Comparison of ENCODE assay signal across 13 cellular contexts in genomic region chr1:156845055-156845952, GRCh38. TPM values are rescaled to one million over a fixed set of nuclear protein-coding genes. Genes with fewer than 3 reads are reported as not detected.
DNase-seq lines count a peak whose midpoint lies in the region; ATAC-seq and TF ChIP-seq lines count a peak whose summit lies in the region.
"Had no signal": no experiment of that assay in that cellular context is flagged by ENCODE, and none has a peak within 500 bp of the region (broad histone marks: within the 10 kb centered on the region; RNA-seq: fewer than 3 reads in every experiment).

No MANE protein-coding gene starts in this region.

- peak overlapping the region; percentile 28 for H3K4me3 Mint-ChIP-seq in activated CD4-positive, alpha-beta T cell treated with anti-CD3 and anti-CD28 coated beads, Interleukin-2, amount 10 ng/mL, durations not matched to agents 7 days and 5 days

- H3K4me1 ChIP-seq in neuronal stem cell (ENCODE audit: control insufficient read depth in 2 of 2, insufficient read depth in 1 of 2, low read depth in 1 of 2, low read length in 2 of 2) (peaks cover 0 to 7% of the 10 kb centered on the region in 2 donors), Karpas-422 (ENCODE audit: low read length) (no peaks in the 10 kb centered on the region)

- H2AFZ ChIP-seq in neuronal stem cell (ENCODE audit: low read length) (no peak overlapping the region), Karpas-422 (ENCODE audit: low read length) (no peak overlapping the region)

- H2BK120ac ChIP-seq in neuronal stem cell (ENCODE audit: low read depth, low read length) = no peak overlapping the region

- CTCF ChIA-PET in activated CD4-positive, alpha-beta T cell treated with anti-CD3 and anti-CD28 coated beads, Interleukin-2, amount 10 ng/mL, durations not matched to agents 7 days and 5 days (lab: Charles Lee) = interaction anchor here (0.6 to 7.6 kb wide), 7 partner anchors 10 to 494 kb away, joined by 3 to 69 read pairs (median 4); partner anchors contain the start of genes INSRR and NTRK1

- DNase-seq in GM20000 (ENCODE audit: low spot score) (peak; percentile 47), dermis blood vessel endothelial cell (peak; percentile 13), neuronal stem cell (ENCODE audit: low spot score) (no peak), Karpas-422 (no peak), foreskin melanocyte (no peak)
- DNase-seq in activated CD4-positive, alpha-beta T cell treated with anti-CD3 and anti-CD28 coated beads, Interleukin-2, amount 10 ng/mL, durations not matched to agents 7 days and 5 days = peak; percentile 38
- DNase-seq: left lung, MG63, PC-3, small intestine had no signal

- H2AK5ac ChIP-seq in neuronal stem cell (ENCODE audit: low read depth, low read length) = peak overlapping the region; percentile 63

- H3K4me2 ChIP-seq in neuronal stem cell (ENCODE audit: insufficient read depth, low read length, poor library complexity, severe bottlenecking) (peak overlapping the region; percentile 51), Karpas-422 (ENCODE audit: low read depth, low read length, poor library complexity, severe bottlenecking) (no peak overlapping the region)

- no peaks in the 10 kb centered on the region for H3K9me2 ChIP-seq in Karpas-422 (replicated peaks; ENCODE audit: insufficient read depth, low read length)

- no peak overlapping the region for H2BK15ac ChIP-seq in neuronal stem cell (ENCODE audit: low read length)

- H4K91ac ChIP-seq in neuronal stem cell (ENCODE audit: low read depth, low read length, poor library complexity) = no peak overlapping the region

- no peak overlapping the region for H2BK12ac ChIP-seq in neuronal stem cell (ENCODE audit: low read length)

- no peak overlapping the region for H3K14ac ChIP-seq in neuronal stem cell (ENCODE audit: low read length)

- H3K79me1 ChIP-seq in neuronal stem cell (ENCODE audit: low read depth, low read length) = no peaks in the 10 kb centered on the region

- H3K27ac ChIP-seq in neuronal stem cell (replicated peaks; ENCODE audit: low read length) (no peak overlapping the region), Karpas-422 (ENCODE audit: low read length) (no peak overlapping the region)
- H3K27ac ChIP-seq: left lung, thoracic aorta had no signal

- peak overlapping the region; percentile 59 for H3K18ac ChIP-seq in neuronal stem cell (ENCODE audit: low read length)

- H3K4me3 ChIP-seq in neuronal stem cell (ENCODE audit: low read length in 2 of 2) = no peak overlapping the region
- no peak overlapping the region for H3K4me3 ChIP-seq in Karpas-422 (ENCODE audit: low read length)
- H3K4me3 ChIP-seq: left lung, MG63, thoracic aorta had no signal

- H4K8ac ChIP-seq in neuronal stem cell (ENCODE audit: low read depth, low read length) = no peak overlapping the region

- peaks cover 2% of the 10 kb centered on the region for H3K36me3 Mint-ChIP-seq in activated CD4-positive, alpha-beta T cell treated with anti-CD3 and anti-CD28 coated beads, Interleukin-2, amount 10 ng/mL, durations not matched to agents 7 days and 5 days (ENCODE audit: low read depth)

- POLR2A ChIA-PET in activated CD4-positive, alpha-beta T cell treated with anti-CD3 and anti-CD28 coated beads, Interleukin-2, amount 10 ng/mL, durations not matched to agents 7 days and 5 days (lab: Charles Lee) = no interaction called here

- no peak overlapping the region for H3K4ac ChIP-seq in neuronal stem cell (ENCODE audit: low read length)

- no peak overlapping the region for H2BK5ac ChIP-seq in neuronal stem cell (ENCODE audit: low read length)

- no peak for TF ChIP-seq CTCF in GM20000 (IDR thresholded peaks at IDR 0.05; ENCODE audit: extremely low read depth, missing control alignments)

- peak overlapping the region; percentile 9 for H3K9ac ChIP-seq in neuronal stem cell (ENCODE audit: low read depth, low read length, poor library complexity)
- H3K9ac ChIP-seq in Karpas-422 (ENCODE audit: low read length) = no peak overlapping the region

- no CpG with 5 or more reads among the region's 69 CpGs for WGBS in neuronal stem cell (ENCODE audit: extremely low coverage in 2 of 2, insufficient read length in 2 of 2, insufficient replicate concordance in 1 of 2), 2 donors

- H3K9me3 ChIP-seq in neuronal stem cell (replicated peaks in 1 of 2; ENCODE audit: control insufficient read depth in 2 of 2, insufficient read depth in 1 of 2, low read depth in 1 of 2, low read length in 2 of 2) = peaks cover 0 to 3% of the 10 kb centered on the region in 2 donors
- H3K9me3 ChIP-seq in Karpas-422 (ENCODE audit: low read length) = no peaks in the 10 kb centered on the region
- H3K9me3 ChIP-seq: left lung, MG63, thoracic aorta had no signal

- H4K20me1 ChIP-seq in Karpas-422 (ENCODE audit: insufficient read depth, low read depth, low read length) = no peaks in the 10 kb centered on the region

- peaks cover 38 to 91% (median 77%) of the 10 kb centered on the region in 3 experiments for H3K27me3 ChIP-seq in neuronal stem cell (ENCODE audit: control insufficient read depth in 3 of 3, insufficient read depth in 3 of 3, low read depth in 1 of 3, low read length in 3 of 3)
- H3K27me3 ChIP-seq in Karpas-422 (ENCODE audit: low read length) = no peaks in the 10 kb centered on the region
- H3K27me3 ChIP-seq: MG63 had no signal

- ATAC-seq in GM21529 (IDR thresholded peaks at IDR 0.05; ENCODE audit: unreplicated experiment) (no peak), HG03378 (IDR thresholded peaks at IDR 0.05; ENCODE audit: unreplicated experiment) (no peak)
- ATAC-seq: left lung, PC-3 had no signal

- peak overlapping the region; percentile 87 for H3K23ac ChIP-seq in neuronal stem cell (ENCODE audit: low read depth, low read length, poor library complexity)

- H3K36me3 ChIP-seq in neuronal stem cell (replicated peaks in 1 of 2; ENCODE audit: control insufficient read depth in 2 of 2, insufficient read depth in 2 of 2, low read length in 2 of 2) (no peaks in the 10 kb centered on the region), Karpas-422 (ENCODE audit: insufficient read depth, low read length) (no peaks in the 10 kb centered on the region)
- H3K36me3 ChIP-seq: left lung, MG63, thoracic aorta had no signal

- no peak overlapping the region for H3K27ac Mint-ChIP-seq in activated CD4-positive, alpha-beta T cell treated with anti-CD3 and anti-CD28 coated beads, Interleukin-2, amount 10 ng/mL, durations not matched to agents 7 days and 5 days

- no peaks in the 10 kb centered on the region for H3K79me2 ChIP-seq in Karpas-422 (ENCODE audit: low read length)

- H3K9me3 Mint-ChIP-seq in activated CD4-positive, alpha-beta T cell treated with anti-CD3 and anti-CD28 coated beads, Interleukin-2, amount 10 ng/mL, durations not matched to agents 7 days and 5 days = no peaks in the 10 kb centered on the region

- H3K27me3 Mint-ChIP-seq in activated CD4-positive, alpha-beta T cell treated with anti-CD3 and anti-CD28 coated beads, Interleukin-2, amount 10 ng/mL, durations not matched to agents 7 days and 5 days = peaks cover 66% of the 10 kb centered on the region

- H3K4me1 Mint-ChIP-seq in activated CD4-positive, alpha-beta T cell treated with anti-CD3 and anti-CD28 coated beads, Interleukin-2, amount 10 ng/mL, durations not matched to agents 7 days and 5 days = peaks cover 30% of the 10 kb centered on the region

RNA-seq across cellular contexts. Expression of gene INSRR, which starts 13.6 kb away (rescaled TPM):
- under 1 TPM in 1 of 2 experiments, not detected in 1; 0.05 TPM for total RNA-seq in activated CD4-positive, alpha-beta T cell treated with anti-CD3 and anti-CD28 coated beads, Interleukin-2, amount 10 ng/mL, durations not matched to agents 7 days and 5 days
- total RNA-seq in dermis blood vessel endothelial cell = not detected in 2 replicates
- polyA plus RNA-seq in neuronal stem cell (2013, experiment 1 of 2) = 0.01 TPM
- 0.01 TPM for polyA plus RNA-seq in neuronal stem cell (2013, experiment 2 of 2)
- not detected in 2 replicates for total RNA-seq in Karpas-422 (2014; rRNA removed; shearing (Covaris generic); ENCODE audit: low replicate concordance)
- total RNA-seq: left lung, PC-3, thoracic aorta had no signal

RNA-seq across cellular contexts. Expression of gene NTRK1, which starts 15.4 kb away (rescaled TPM):
- total RNA-seq in activated CD4-positive, alpha-beta T cell treated with anti-CD3 and anti-CD28 coated beads, Interleukin-2, amount 10 ng/mL, durations not matched to agents 7 days and 5 days = 1 to 10 TPM; 1.9 to 2.0 TPM
- not detected in 2 replicates for total RNA-seq in dermis blood vessel endothelial cell
- polyA plus RNA-seq in neuronal stem cell (2013, experiment 1 of 2) = 0.07 TPM
- polyA plus RNA-seq in neuronal stem cell (2013, experiment 2 of 2) = 0.11 TPM
- total RNA-seq in Karpas-422 (2014; rRNA removed; shearing (Covaris generic); ENCODE audit: low replicate concordance) = not detected in 2 replicates

RNA-seq across cellular contexts. Expression of gene SH2D2A, which starts 28.7 kb away (rescaled TPM):
- total RNA-seq in activated CD4-positive, alpha-beta T cell treated with anti-CD3 and anti-CD28 coated beads, Interleukin-2, amount 10 ng/mL, durations not matched to agents 7 days and 5 days = 10 to 100 TPM; 56.3 to 63.5 TPM
- total RNA-seq in dermis blood vessel endothelial cell = not detected in 2 replicates
- polyA plus RNA-seq in neuronal stem cell (2013, experiment 1 of 2) = 4.3 TPM
- polyA plus RNA-seq in neuronal stem cell (2013, experiment 2 of 2) = 3.5 TPM
- total RNA-seq in Karpas-422 (2014; rRNA removed; shearing (Covaris generic); ENCODE audit: low replicate concordance) = not detected in 2 replicates

RNA-seq across cellular contexts. Expression of gene PEAR1, which starts 48.2 kb away (rescaled TPM):
- under 1 TPM; 0.07 to 0.15 TPM for total RNA-seq in activated CD4-positive, alpha-beta T cell treated with anti-CD3 and anti-CD28 coated beads, Interleukin-2, amount 10 ng/mL, durations not matched to agents 7 days and 5 days
- total RNA-seq in dermis blood vessel endothelial cell = 19.1 and 53.5 TPM in 2 replicates
- 0.78 TPM for polyA plus RNA-seq in neuronal stem cell (2013, experiment 1 of 2)
- polyA plus RNA-seq in neuronal stem cell (2013, experiment 2 of 2) = 0.62 TPM
- 0.22 TPM in 1 of 2 replicates, not detected in the other for total RNA-seq in Karpas-422 (2014; rRNA removed; shearing (Covaris generic); ENCODE audit: low replicate concordance)

Comparison
In these comparisons a context has a peak if more than half of its experiments do, and no peak if none do; other contexts are left out.
1. DNase-seq: peak in GM20000 (single experiment), activated CD4-positive, alpha-beta T cell treated with anti-CD3 and anti-CD28 coated beads, Interleukin-2, amount 10 ng/mL, durations not matched to agents 7 days and 5 days (single experiment) and dermis blood vessel endothelial cell (single experiment); none in neuronal stem cell (single experiment), Karpas-422 (single experiment) and foreskin melanocyte (single experiment).
2. RNA of gene SH2D2A, which starts 28.7 kb away (total RNA-seq): 56.3 to 63.5 TPM in activated CD4-positive, alpha-beta T cell treated with anti-CD3 and anti-CD28 coated beads, Interleukin-2, amount 10 ng/mL, durations not matched to agents 7 days and 5 days; not detected in dermis blood vessel endothelial cell and not detected in Karpas-422; every median in the first group is over 10 times any median in the second.